In the genomic region with DNA sequence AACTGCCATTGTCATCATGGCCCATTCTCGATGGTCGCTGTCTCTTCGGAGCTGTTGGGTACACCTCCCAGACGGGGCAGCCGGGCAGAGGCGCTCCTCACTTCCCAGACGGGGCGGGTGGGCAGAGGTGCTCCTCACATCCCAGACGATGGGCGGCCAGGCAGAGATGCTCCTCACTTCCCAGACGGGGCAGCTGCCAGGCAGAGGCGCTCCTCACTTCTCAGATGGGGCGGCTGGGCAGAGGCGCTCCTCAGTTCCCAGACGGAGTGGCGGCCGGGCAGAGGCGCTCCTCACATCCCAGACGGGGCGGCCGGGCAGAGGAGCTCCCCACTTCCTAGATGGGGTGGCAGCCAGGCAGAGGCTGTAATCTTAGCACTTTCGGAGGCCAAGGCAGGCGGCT, we compare ENCODE assay signal across 2 cellular contexts. TPM values are rescaled to one million over a fixed set of nuclear protein-coding genes. Genes with fewer than 3 reads are reported as not detected.
"Had no signal": no experiment of that assay in that cellular context is flagged by ENCODE, and none has a peak within 500 bp of the region (broad histone marks: within the 10 kb centered on the region; RNA-seq: fewer than 3 reads in every experiment).

No MANE protein-coding gene starts in this region.

RNA-seq across cellular contexts. Expression of a gene that starts 58.6 kb away (rescaled TPM):
- total RNA-seq: G401, GM12878 had no signal
